ENCODE assay signal across 8 cellular contexts in genomic region chr6:3228791-3229565, GRCh38. TPM values are rescaled to one million over a fixed set of nuclear protein-coding genes. Genes with fewer than 3 reads are reported as not detected.
DNase-seq lines count a peak whose midpoint lies in the region; ATAC-seq and TF ChIP-seq lines count a peak whose summit lies in the region.

No MANE protein-coding gene starts in this region.

- H3K36me3 ChIP-seq in psoas muscle (ENCODE audit: insufficient read depth in 1 of 2, low read depth in 1 of 2): no peaks in the 10 kb centered on the region

- TF ChIP-seq CTCF in dorsolateral prefrontal cortex (IDR thresholded peaks at IDR 0.05 in 54 of 56, conservative IDR thresholded peaks at IDR 0.05 in 2 of 56; ENCODE audit: low read depth in 1 of 56, partially characterized antibody in 56 of 56) (no peak), psoas muscle (IDR thresholded peaks at IDR 0.05) (no peak)

- H3K9me3 ChIP-seq in psoas muscle: no peaks in the 10 kb centered on the region

- peaks cover 36% of the 10 kb centered on the region for H3K4me1 ChIP-seq in psoas muscle

- H3K4me3 ChIP-seq in dorsolateral prefrontal cortex (peak overlapping the region in 58 of 59 donors; percentile 49 to 91 (median 72)), psoas muscle (peak overlapping the region; percentile 64)

- intact Hi-C loops in dorsolateral prefrontal cortex (cut with DNase I) (no loop called here), psoas muscle (cut with DNase I) (no loop called here)

- ATAC-seq in psoas muscle: peak in 1 of 4 donors; percentile 14
- ATAC-seq in GM21528 (IDR thresholded peaks at IDR 0.05; ENCODE audit: low FRiP score, unreplicated experiment): no peak
- ATAC-seq in GM19035 (IDR thresholded peaks at IDR 0.05; ENCODE audit: unreplicated experiment): no peak

- H3K27ac ChIP-seq in dorsolateral prefrontal cortex (peak overlapping the region in 51 of 59 donors; percentile 9 to 99 (median 83)), psoas muscle (no peak overlapping the region)

- H3K27me3 ChIP-seq in dorsolateral prefrontal cortex (peaks cover 0 to 63% (median 23%) of the 10 kb centered on the region in 45 donors), psoas muscle (ENCODE audit: insufficient read depth in 3 of 3, low read length in 2 of 3) (peaks cover 0 to 80% (median 27%) of the 10 kb centered on the region in 3 donors)

- 1 to 4% (median 3%) methylated on average over 55 to 62 of the region's 62 CpGs for WGBS in psoas muscle, 3 donors

- DNase-seq in activated T-cell treated with anti-CD3 and anti-CD28 coated beads for 1 hour (ENCODE audit: low read depth) (peak; percentile 33), activated T-cell treated with anti-CD3 and anti-CD28 coated beads for 4 hours (no peak), SHP77 treated with DMSO at 0.1 percent for 48 hours (lab: John Stamatoyannopoulos, UW) (peak; percentile 49), dorsolateral prefrontal cortex (peak in 2 of 10 donors; percentile 24 to 57), psoas muscle (no peak), KG1 (lab: John Stamatoyannopoulos, UW) (no peak)

RNA-seq across cellular contexts. Expression of gene TUBB2B, which starts 1.5 kb away (rescaled TPM):
- total RNA-seq in dorsolateral prefrontal cortex (100 to 1,000 TPM in 108 of 120 experiments, 10 to 100 TPM in 12; 53.6 to 634 (median 180) TPM), psoas muscle (1 to 10 TPM; 1.1 to 4.4 (median 3.1) TPM)
- polyA plus RNA-seq in psoas muscle: 1 to 10 TPM; 3.3 to 5.7 (median 3.4) TPM

RNA-seq across cellular contexts. Expression of gene PSMG4, which starts 29.8 kb away (rescaled TPM):
- total RNA-seq in dorsolateral prefrontal cortex: 10 to 100 TPM; 17.1 to 34.4 (median 25.3) TPM
- 10 to 100 TPM; 19.7 to 26.8 (median 22.0) TPM for total RNA-seq in psoas muscle
- 10 to 100 TPM; 18.6 to 31.3 (median 26.2) TPM for polyA plus RNA-seq in psoas muscle

Comparison
In these comparisons a context has a peak if more than half of its experiments do, and no peak if none do; other contexts are left out.
1. DNase-seq: peak in activated T-cell treated with anti-CD3 and anti-CD28 coated beads for 1 hour (single experiment) and SHP77 treated with DMSO at 0.1 percent for 48 hours (single experiment); none in activated T-cell treated with anti-CD3 and anti-CD28 coated beads for 4 hours (single experiment), psoas muscle (0 of 2) and KG1 (single experiment).
2. RNA of gene TUBB2B, which starts 1.5 kb away (total RNA-seq): 53.6 to 634 TPM in dorsolateral prefrontal cortex; 1.1 to 4.4 TPM in psoas muscle; every median in the first group is over 10 times any median in the second.